ENCODE assay signal across 1 cellular context in genomic region chr1:91584309-91584708, GRCh38.
TF ChIP-seq lines count a peak whose summit lies in the region.

No MANE protein-coding gene starts in this region.

TF ChIP-seq in H1, 55 proteins besides CTCF, POLR2A, EP300 and RAD21 (continued from another document):
- TF ChIP-seq CHD7 (IDR thresholded peaks at IDR 0.05; ENCODE audit: insufficient replicate concordance, low read length), result no peak
- TF ChIP-seq POU5F1 (IDR thresholded peaks at IDR 0.05; ENCODE audit: low read depth, low read length), result no peak
- no peak for TF ChIP-seq CHD1 (IDR thresholded peaks at IDR 0.05; ENCODE audit: low read depth, low read length)
- TF ChIP-seq BCL11A (IDR thresholded peaks at IDR 0.05; ENCODE audit: low read depth in 2 of 2, low read length in 2 of 2), result no peak
- TF ChIP-seq RFX5 (IDR thresholded peaks at IDR 0.05; ENCODE audit: borderline replicate concordance, low read depth, low read length), result no peak
- no peak for TF ChIP-seq ASH2L (IDR thresholded peaks at IDR 0.05; ENCODE audit: low read length)
- no peak for TF ChIP-seq ATF3 (IDR thresholded peaks at IDR 0.05; ENCODE audit: insufficient read depth, low read depth, low read length)
- no peak for TF ChIP-seq TBP (IDR thresholded peaks at IDR 0.05; ENCODE audit: low read depth, low read length)
- TF ChIP-seq PHF8 (conservative IDR thresholded peaks at IDR 0.05; ENCODE audit: low read depth, low read length), result no peak
- no peak for TF ChIP-seq RNF2 (IDR thresholded peaks at IDR 0.05; ENCODE audit: borderline replicate concordance, low read depth, low read length, missing control alignments, poor library complexity, severe bottlenecking)
- TF ChIP-seq ATF2 (IDR thresholded peaks at IDR 0.05; ENCODE audit: low read length), result no peak
- no peak for TF ChIP-seq USF2 (IDR thresholded peaks at IDR 0.05; ENCODE audit: low read length)
- TF ChIP-seq SRF (IDR thresholded peaks at IDR 0.05; ENCODE audit: low read depth, low read length), result no peak
TF ChIP-seq in H1: peak in this region for 0.
